In the genomic region with DNA sequence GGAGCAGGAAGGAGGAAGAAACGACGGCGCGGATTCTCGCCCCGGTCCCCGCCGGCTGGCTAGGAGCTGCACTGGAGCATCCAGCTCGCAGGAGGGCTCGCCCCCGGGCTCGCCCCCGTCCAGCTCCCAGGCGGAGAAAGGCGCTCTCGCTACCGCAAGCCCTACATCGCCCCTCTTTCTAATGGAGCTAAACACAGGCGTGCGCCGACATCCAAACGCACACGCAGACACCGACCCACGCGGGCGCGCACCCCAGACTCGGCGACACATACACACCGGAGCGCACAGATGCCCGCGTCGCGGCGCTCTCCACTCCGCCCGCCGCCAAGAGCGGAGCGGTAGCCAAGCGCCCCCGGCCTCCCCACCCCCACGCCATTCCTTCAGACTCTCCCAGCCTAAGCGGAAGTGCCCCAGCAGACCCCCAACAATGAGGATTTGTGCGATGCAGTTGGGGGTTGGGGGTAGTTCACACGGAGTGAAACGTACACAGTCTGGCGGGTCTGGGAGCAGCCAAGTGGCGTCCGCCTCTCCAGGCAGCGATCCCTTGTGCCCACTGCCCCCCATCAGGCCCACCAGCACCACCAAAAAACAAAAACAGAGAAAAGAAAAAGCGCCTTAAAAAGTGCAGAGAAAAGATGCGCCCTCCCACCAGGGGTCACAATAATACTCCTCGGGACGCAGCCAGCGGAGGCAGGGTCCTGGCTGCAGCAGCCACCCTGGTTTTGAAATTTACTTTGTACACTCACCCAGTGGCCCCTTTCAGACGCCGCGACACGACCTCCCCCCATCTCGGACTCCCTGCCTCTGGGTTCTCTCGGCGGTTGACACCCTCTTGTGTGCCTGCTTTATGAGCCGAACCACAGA, we compare ENCODE assay signal across 1 cellular context.
A peak's percentile ranks its signal among the peaks of the same experiment; 100 is the strongest.
TF ChIP-seq lines count a peak whose summit lies in the region.

No MANE protein-coding gene starts in this region.

TF ChIP-seq in neural cell, 6 proteins besides CTCF, POLR2A, EP300 and RAD21 (continued from another document):
- TF ChIP-seq, protein P1, sequence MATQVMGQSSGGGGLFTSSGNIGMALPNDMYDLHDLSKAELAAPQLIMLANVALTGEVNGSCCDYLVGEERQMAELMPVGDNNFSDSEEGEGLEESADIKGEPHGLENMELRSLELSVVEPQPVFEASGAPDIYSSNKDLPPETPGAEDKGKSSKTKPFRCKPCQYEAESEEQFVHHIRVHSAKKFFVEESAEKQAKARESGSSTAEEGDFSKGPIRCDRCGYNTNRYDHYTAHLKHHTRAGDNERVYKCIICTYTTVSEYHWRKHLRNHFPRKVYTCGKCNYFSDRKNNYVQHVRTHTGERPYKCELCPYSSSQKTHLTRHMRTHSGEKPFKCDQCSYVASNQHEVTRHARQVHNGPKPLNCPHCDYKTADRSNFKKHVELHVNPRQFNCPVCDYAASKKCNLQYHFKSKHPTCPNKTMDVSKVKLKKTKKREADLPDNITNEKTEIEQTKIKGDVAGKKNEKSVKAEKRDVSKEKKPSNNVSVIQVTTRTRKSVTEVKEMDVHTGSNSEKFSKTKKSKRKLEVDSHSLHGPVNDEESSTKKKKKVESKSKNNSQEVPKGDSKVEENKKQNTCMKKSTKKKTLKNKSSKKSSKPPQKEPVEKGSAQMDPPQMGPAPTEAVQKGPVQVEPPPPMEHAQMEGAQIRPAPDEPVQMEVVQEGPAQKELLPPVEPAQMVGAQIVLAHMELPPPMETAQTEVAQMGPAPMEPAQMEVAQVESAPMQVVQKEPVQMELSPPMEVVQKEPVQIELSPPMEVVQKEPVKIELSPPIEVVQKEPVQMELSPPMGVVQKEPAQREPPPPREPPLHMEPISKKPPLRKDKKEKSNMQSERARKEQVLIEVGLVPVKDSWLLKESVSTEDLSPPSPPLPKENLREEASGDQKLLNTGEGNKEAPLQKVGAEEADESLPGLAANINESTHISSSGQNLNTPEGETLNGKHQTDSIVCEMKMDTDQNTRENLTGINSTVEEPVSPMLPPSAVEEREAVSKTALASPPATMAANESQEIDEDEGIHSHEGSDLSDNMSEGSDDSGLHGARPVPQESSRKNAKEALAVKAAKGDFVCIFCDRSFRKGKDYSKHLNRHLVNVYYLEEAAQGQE (IDR thresholded peaks at IDR 0.05; ENCODE audit: borderline replicate concordance), result peak; percentile 43
- TF ChIP-seq POLR2AphosphoS5 (IDR thresholded peaks at IDR 0.05) (peak; percentile 52), MXI1 (conservative IDR thresholded peaks at IDR 0.05; ENCODE audit: poor library complexity, severe bottlenecking) (peak; percentile 77)
TF ChIP-seq in neural cell: peak in this region for 4.
